In the genomic region with DNA sequence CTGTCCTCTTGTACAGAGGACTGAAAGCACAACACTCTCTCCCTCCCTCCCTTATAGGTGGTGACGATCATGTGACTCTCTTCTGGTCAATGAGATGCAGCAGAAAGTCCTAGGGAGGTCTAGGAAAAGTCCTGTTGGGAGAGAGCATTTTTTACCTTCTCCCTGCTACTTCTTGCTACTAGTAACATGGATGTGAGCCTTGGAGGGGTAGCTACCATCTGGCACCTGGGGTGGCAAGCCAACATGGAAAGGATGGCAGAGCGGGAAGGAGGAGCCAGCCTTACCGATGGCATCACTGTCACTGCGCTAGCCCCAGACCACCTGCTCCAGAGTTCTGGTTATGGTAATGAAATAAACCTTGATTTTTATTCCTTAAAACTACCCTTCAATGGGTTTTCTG, we compare ENCODE assay signal across 21 cellular contexts.
"Had no signal": no experiment of that assay in that cellular context is flagged by ENCODE, and none has a peak within 500 bp of the region (broad histone marks: within the 10 kb centered on the region; RNA-seq: fewer than 3 reads in every experiment).

No MANE protein-coding gene starts in this region.

- H3K27ac ChIP-seq: coronary artery, hepatocyte, left ventricle myocardium inferior, lower lobe of right lung, sigmoid colon, skin epidermis, suprapubic skin, thyroid gland had no signal

- H3K36me3 Mint-ChIP-seq: type B pancreatic cell had no signal

- H3K4me1 ChIP-seq: left ventricle myocardium inferior, lower lobe of right lung, sigmoid colon, suprapubic skin, thyroid gland had no signal

- H3K36me3 ChIP-seq: left ventricle myocardium inferior, lower lobe of right lung, sigmoid colon, suprapubic skin, thyroid gland had no signal

- H3K79me2 ChIP-seq: hepatocyte had no signal

- H2AFZ ChIP-seq: hepatocyte had no signal

- H3K4me3 ChIP-seq: coronary artery, hepatocyte, left ventricle myocardium inferior, lower lobe of right lung, sigmoid colon, skin epidermis, suprapubic skin, thyroid gland had no signal

- H3K9me3 Mint-ChIP-seq: type B pancreatic cell had no signal

- H3K27ac Mint-ChIP-seq: endodermal cell; naive thymus-derived CD4-positive, alpha-beta T cell; nephron progenitor cell; type B pancreatic cell had no signal

- H3K27me3 ChIP-seq: hepatocyte, sigmoid colon, suprapubic skin, thyroid gland had no signal

- H3K27me3 Mint-ChIP-seq: naive thymus-derived CD4-positive, alpha-beta T cell; type B pancreatic cell had no signal

- DNase-seq: effector CD4-positive, alpha-beta T cell; endodermal cell; erythroblast; foreskin melanocyte; head of caudate nucleus; kidney; left cardiac atrium; left ventricle myocardium inferior; lower lobe of right lung; naive thymus-derived CD4-positive, alpha-beta T cell; nephron progenitor cell; sigmoid colon; stimulated activated CD4-positive, alpha-beta T cell treated with anti-CD3 and anti-CD28 coated beads, Interleukin-2, amount 100 ng/mL, for 24 hours; stimulated activated CD4-positive, alpha-beta T cell treated with anti-CD3 and anti-CD28 coated beads, Interleukin-4, amount 100 ng/mL, for 4 hours; stimulated activated naive CD4-positive, alpha-beta T cell treated with Interleukin-2 at 50 U/mL for 16 hours; thyroid gland had no signal

- H3K4me2 ChIP-seq: hepatocyte had no signal

- ATAC-seq: left cardiac atrium; lower lobe of right lung; naive thymus-derived CD4-positive, alpha-beta T cell had no signal

- H3K4me3 Mint-ChIP-seq: endodermal cell; naive thymus-derived CD4-positive, alpha-beta T cell; nephron progenitor cell; type B pancreatic cell had no signal

- H3K9me3 ChIP-seq: lower lobe of right lung, sigmoid colon, suprapubic skin, thyroid gland had no signal
